ENCODE assay signal across 10 cellular contexts in the genomic region with DNA sequence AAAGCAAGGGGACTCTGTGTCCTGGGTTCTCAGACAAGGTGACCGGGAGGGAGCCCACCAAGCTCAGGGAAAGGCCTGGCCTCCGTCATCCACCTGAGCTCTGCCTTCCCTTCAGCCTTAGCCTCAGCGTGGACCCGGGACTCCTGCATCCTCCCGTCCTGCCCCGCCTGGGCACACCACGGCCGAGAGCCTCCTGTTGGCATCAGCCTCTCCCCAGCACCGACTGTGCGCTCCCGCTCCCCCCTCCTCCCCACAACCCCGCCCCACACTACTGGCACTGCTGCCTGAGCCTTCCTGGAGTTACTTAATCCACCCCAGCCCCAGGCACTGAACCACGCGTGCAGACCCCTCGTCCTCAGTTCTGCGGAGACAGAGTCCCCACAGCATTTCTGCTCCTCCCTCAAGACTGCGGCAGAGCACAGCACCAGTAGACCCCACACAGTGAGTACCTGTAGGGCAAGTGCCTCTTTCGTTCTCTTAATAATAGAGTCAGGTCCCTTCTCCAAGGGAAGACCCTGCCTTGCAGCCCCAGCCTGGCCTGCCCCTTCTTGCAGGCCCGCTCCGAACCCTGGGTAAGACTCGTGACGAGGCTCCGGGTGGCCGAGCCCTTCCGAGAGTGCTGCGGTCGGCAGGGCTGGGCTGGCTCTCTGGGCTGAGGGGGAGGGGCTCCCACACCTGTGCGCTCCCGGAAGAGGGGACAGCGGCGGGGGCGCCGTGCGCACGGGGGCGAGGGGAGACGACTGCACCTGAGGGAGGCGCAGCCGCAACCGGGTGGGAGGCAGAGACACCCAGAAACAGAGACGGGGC. TPM values are rescaled to one million over a fixed set of nuclear protein-coding genes. Genes with fewer than 3 reads are reported as not detected.
DNase-seq lines count a peak whose midpoint lies in the region; ATAC-seq and TF ChIP-seq lines count a peak whose summit lies in the region.
"Had no signal": no experiment of that assay in that cellular context is flagged by ENCODE, and none has a peak within 500 bp of the region (broad histone marks: within the 10 kb centered on the region; RNA-seq: fewer than 3 reads in every experiment).

A gene with protein sequence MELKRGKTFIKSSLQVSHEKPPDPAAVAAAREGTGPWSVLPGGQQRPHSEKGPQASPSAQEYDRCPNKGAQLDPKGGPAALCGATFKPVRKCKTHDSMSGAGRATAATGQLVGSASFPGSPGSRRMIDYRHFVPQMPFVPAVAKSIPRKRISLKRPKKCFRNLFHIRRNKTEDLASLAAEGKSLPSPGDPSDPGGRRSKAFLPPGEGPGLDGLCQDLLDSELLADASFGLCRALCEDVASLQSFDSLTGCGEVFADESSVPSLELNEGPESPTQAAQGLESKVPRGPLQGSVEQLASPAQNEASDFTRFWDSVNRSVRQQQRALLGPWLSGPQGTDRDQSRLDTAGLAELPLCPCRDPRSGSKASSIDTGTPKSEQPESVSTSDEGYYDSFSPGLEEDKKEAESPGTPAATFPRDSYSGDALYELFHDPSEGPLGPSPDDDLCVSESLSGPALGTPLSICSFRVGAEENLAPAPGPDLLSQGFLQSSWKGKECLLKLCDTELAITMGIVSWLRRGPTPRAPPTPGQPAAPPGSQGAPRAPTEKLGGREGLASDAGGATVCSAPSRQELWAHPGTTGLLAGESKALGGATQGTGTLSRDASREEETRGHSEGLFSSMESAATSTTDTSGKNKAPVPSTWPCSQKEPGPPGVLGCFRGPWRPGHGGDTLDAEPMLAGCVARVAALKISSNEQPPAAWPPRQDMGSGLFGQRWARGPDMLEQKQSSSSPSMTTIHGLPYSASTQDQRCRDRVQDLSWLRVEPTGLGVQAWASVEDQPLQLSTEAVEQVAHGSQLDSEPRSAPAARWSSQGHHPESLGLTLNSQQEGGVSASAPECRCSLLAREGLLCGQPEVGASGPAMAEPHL (plus strand): TSS at position 307 of the 807 bp plus-strand sequence. CDS start 6,533 bp downstream, outside the sequence.

- DNase-seq in NCI-H1105 treated with DMSO at 0.1 percent for 48 hours (lab: John Stamatoyannopoulos, UW) (peak; percentile 66), neural progenitor cell (ENCODE audit: low spot score) (peak; percentile 72), NAMALWA (ENCODE audit: low spot score) (no peak)
- no peak for DNase-seq in activated CD8-positive, alpha-beta memory T cell treated with anti-CD3 and anti-CD28 coated beads, Interleukin-2, amount 50 U/mL, for 4 hours
- no peak for DNase-seq in activated naive CD4-positive, alpha-beta T cell treated with anti-CD3 and anti-CD28 coated beads for 36 hours

- H3K9me3 ChIP-seq in ES-I3 (ENCODE audit: control insufficient read depth, insufficient read depth, low read length), result no peaks in the 10 kb centered on the region
- no peaks in the 10 kb centered on the region for H3K9me3 ChIP-seq in neural progenitor cell (ENCODE audit: low read depth)

- intact Hi-C loops in activated naive CD4-positive, alpha-beta T cell treated with anti-CD3 and anti-CD28 coated beads for 36 hours (cut with micrococcal nuclease), result no loop called here

- H4K20me1 ChIP-seq in neural progenitor cell (ENCODE audit: low read depth), result peaks cover 26% of the 10 kb centered on the region

- no peak for TF ChIP-seq CTCF in neural progenitor cell (IDR thresholded peaks at IDR 0.05)

- H3K4me1 ChIP-seq in ES-I3 (ENCODE audit: insufficient read depth, low read length) (no peaks in the 10 kb centered on the region), neural progenitor cell (peaks cover 16% of the 10 kb centered on the region)

- peak within 1 kb of the TSS; percentile 81 for H3K4me3 Mint-ChIP-seq in neural progenitor cell
- H3K4me3 Mint-ChIP-seq in activated naive CD4-positive, alpha-beta T cell treated with anti-CD3 and anti-CD28 coated beads for 36 hours, result no peak within 1 kb of the TSS

- no peak for ATAC-seq in GM18511 (IDR thresholded peaks at IDR 0.05; ENCODE audit: unreplicated experiment)

- peak within 1 kb of the TSS; percentile 94 for H2AFZ ChIP-seq in neural progenitor cell (replicated peaks)

- no peaks in the 10 kb centered on the region for H3K79me2 ChIP-seq in neural progenitor cell (ENCODE audit: low read depth)

- no peaks in the 10 kb centered on the region for H3K9me3 Mint-ChIP-seq in neural progenitor cell
- no peaks in the 10 kb centered on the region for H3K9me3 Mint-ChIP-seq in activated naive CD4-positive, alpha-beta T cell treated with anti-CD3 and anti-CD28 coated beads for 36 hours

- H3K4me3 ChIP-seq in neural progenitor cell, result peak within 1 kb of the TSS; percentile 90

- no peak within 1 kb of the TSS for H3K27ac Mint-ChIP-seq in neural progenitor cell
- no peak within 1 kb of the TSS for H3K27ac Mint-ChIP-seq in activated naive CD4-positive, alpha-beta T cell treated with anti-CD3 and anti-CD28 coated beads for 36 hours

- peaks cover 74% of the 10 kb centered on the region for H3K27me3 ChIP-seq in neural progenitor cell

- peaks cover 11% of the 10 kb centered on the region for H3K4me1 Mint-ChIP-seq in neural progenitor cell
- H3K4me1 Mint-ChIP-seq in activated naive CD4-positive, alpha-beta T cell treated with anti-CD3 and anti-CD28 coated beads for 36 hours (ENCODE audit: low read depth), result peaks cover 3% of the 10 kb centered on the region

- CTCF ChIA-PET in activated naive CD4-positive, alpha-beta T cell treated with anti-CD3 and anti-CD28 coated beads for 36 hours (lab: Charles Lee), result no interaction called here

- H3K4me2 ChIP-seq in neural progenitor cell, result peak within 1 kb of the TSS; percentile 99

- peak within 1 kb of the TSS; percentile 63; the same call in 1 of the 2 replicates for H3K9ac ChIP-seq in ES-I3 (ENCODE audit: low read depth, low read length)
- no peak within 1 kb of the TSS for H3K9ac ChIP-seq in neural progenitor cell

- peaks cover 24% of the 10 kb centered on the region for H3F3A ChIP-seq in neural progenitor cell (ENCODE audit: low read depth)

- H3K27ac ChIP-seq in cingulate gyrus (ENCODE audit: low read depth, low read length) (peak within 1 kb of the TSS; percentile 39), neural progenitor cell (no peak within 1 kb of the TSS)

- no peaks in the 10 kb centered on the region for H3K36me3 ChIP-seq in ES-I3 (ENCODE audit: insufficient read depth, low read length)
- H3K36me3 ChIP-seq in neural progenitor cell, result no peaks in the 10 kb centered on the region

- no peaks in the 10 kb centered on the region for H3K36me3 Mint-ChIP-seq in neural progenitor cell
- H3K36me3 Mint-ChIP-seq in activated naive CD4-positive, alpha-beta T cell treated with anti-CD3 and anti-CD28 coated beads for 36 hours (ENCODE audit: low read depth), result no peaks in the 10 kb centered on the region

- H3K27me3 Mint-ChIP-seq in neural progenitor cell (ENCODE audit: insufficient read depth, low read depth), result peaks cover 51% of the 10 kb centered on the region
- peaks cover 44% of the 10 kb centered on the region for H3K27me3 Mint-ChIP-seq in activated naive CD4-positive, alpha-beta T cell treated with anti-CD3 and anti-CD28 coated beads for 36 hours (ENCODE audit: low read depth)

RNA-seq across cellular contexts. Expression of the gene that starts here (rescaled TPM):
- total RNA-seq in neural progenitor cell (ENCODE audit: low replicate concordance), result not detected in 2 replicates
- not detected for total RNA-seq in activated naive CD4-positive, alpha-beta T cell treated with anti-CD3 and anti-CD28 coated beads for 36 hours
- total RNA-seq: endothelial cell of umbilical vein, SK-MEL-5 had no signal

Comparison
In these comparisons a context has a peak if more than half of its experiments do, and no peak if none do; other contexts are left out.
1. Peak in DNase-seq, H3K4me3 ChIP-seq and H3K4me2 ChIP-seq in neural progenitor cell; RNA of the gene not detected or under 1 TPM.